ENCODE assay signal across 1 cellular context in the genomic region with DNA sequence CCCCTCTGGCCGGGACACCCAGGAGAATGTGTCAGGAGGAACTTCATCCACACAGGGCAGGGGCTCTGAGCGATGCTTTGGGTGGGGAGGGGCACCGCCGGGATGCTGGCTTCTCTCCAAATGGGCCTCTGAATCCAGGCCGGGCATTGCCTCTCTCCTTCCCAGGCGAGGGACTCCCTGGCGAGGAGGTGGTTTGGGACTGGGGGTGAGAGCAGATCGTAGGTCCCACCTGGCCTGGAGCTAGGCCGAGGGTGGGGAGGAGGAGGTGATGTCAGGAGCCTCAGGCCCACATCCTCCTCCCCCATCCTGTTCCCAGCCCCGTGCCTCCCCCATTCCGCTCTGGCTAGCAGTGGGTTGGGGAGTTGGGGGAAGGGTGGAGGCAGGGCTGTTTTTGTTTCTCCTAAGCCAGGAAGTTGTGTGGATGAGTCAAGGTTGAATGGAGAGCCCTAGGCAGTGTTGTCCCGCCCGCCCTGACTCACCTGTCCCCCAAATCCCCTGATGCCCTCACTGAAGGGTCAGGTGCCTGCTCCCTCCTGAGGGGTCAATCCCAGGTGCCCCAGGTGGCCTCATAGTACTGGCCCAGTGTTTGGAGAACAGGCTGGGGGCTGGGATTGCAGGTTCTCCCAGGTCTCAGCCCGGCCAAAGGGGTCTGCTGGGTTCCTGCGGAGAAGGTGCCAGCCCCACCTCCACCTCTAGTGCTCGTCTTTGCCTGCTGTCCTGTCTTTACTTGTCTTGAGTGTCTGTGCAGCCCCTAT.
TF ChIP-seq lines count a peak whose summit lies in the region.

No MANE protein-coding gene starts in this region.

TF ChIP-seq in HepG2, 621 proteins besides CTCF, POLR2A, EP300 and RAD21 (continued from another document and continues in another):
- TF ChIP-seq, protein P1, sequence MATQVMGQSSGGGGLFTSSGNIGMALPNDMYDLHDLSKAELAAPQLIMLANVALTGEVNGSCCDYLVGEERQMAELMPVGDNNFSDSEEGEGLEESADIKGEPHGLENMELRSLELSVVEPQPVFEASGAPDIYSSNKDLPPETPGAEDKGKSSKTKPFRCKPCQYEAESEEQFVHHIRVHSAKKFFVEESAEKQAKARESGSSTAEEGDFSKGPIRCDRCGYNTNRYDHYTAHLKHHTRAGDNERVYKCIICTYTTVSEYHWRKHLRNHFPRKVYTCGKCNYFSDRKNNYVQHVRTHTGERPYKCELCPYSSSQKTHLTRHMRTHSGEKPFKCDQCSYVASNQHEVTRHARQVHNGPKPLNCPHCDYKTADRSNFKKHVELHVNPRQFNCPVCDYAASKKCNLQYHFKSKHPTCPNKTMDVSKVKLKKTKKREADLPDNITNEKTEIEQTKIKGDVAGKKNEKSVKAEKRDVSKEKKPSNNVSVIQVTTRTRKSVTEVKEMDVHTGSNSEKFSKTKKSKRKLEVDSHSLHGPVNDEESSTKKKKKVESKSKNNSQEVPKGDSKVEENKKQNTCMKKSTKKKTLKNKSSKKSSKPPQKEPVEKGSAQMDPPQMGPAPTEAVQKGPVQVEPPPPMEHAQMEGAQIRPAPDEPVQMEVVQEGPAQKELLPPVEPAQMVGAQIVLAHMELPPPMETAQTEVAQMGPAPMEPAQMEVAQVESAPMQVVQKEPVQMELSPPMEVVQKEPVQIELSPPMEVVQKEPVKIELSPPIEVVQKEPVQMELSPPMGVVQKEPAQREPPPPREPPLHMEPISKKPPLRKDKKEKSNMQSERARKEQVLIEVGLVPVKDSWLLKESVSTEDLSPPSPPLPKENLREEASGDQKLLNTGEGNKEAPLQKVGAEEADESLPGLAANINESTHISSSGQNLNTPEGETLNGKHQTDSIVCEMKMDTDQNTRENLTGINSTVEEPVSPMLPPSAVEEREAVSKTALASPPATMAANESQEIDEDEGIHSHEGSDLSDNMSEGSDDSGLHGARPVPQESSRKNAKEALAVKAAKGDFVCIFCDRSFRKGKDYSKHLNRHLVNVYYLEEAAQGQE (IDR thresholded peaks at IDR 0.05; ENCODE audit: borderline replicate concordance in 1 of 2, low read depth in 1 of 2, low read length in 2 of 2) = no peak
- TF ChIP-seq, protein P2, sequence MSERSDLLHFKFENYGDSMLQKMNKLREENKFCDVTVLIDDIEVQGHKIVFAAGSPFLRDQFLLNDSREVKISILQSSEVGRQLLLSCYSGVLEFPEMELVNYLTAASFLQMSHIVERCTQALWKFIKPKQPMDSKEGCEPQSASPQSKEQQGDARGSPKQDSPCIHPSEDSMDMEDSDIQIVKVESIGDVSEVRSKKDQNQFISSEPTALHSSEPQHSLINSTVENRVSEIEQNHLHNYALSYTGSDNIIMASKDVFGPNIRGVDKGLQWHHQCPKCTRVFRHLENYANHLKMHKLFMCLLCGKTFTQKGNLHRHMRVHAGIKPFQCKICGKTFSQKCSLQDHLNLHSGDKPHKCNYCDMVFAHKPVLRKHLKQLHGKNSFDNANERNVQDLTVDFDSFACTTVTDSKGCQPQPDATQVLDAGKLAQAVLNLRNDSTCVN (CRISPR knock-in tag; IDR thresholded peaks at IDR 0.05; ENCODE audit: borderline replicate concordance) = no peak; the same call in 1 of the 2 replicates
- TF ChIP-seq TBP (CRISPR knock-in tag; IDR thresholded peaks at IDR 0.05) (no peak), FOXK2 (IDR thresholded peaks at IDR 0.05) (no peak), FIP1L1 (IDR thresholded peaks at IDR 0.05; ENCODE audit: borderline replicate concordance, insufficient read depth, low read depth, low read length) (no peak), DNMT3B (CRISPR knock-in tag; conservative IDR thresholded peaks at IDR 0.05) (peak; percentile 60; the same call in 1 of the 2 replicates), ARNT (IDR thresholded peaks at IDR 0.05) (no peak), DPF2 (CRISPR knock-in tag; IDR thresholded peaks at IDR 0.05; ENCODE audit: borderline replicate concordance, low read depth) (no peak; the same call in 1 of the 2 replicates), SRY (CRISPR knock-in tag; IDR thresholded peaks at IDR 0.05) (0 out of 2 replicates have a peak, but pooled peaks have one; percentile 40), U2AF1 (optimal IDR thresholded peaks at IDR 0.05; ENCODE audit: low read depth, low read length) (no peak), KLF12 (CRISPR knock-in tag; IDR thresholded peaks at IDR 0.05; ENCODE audit: borderline replicate concordance) (peak; percentile 25; the same call in 1 of the 2 replicates), BRF2 (CRISPR knock-in tag; IDR thresholded peaks at IDR 0.05) (no peak), ZNF772 (CRISPR knock-in tag; IDR thresholded peaks at IDR 0.05) (no peak), ZNF891 (CRISPR knock-in tag; IDR thresholded peaks at IDR 0.05) (no peak), ZFP82 (CRISPR knock-in tag; IDR thresholded peaks at IDR 0.05; ENCODE audit: borderline replicate concordance) (no peak), CEBPB (IDR thresholded peaks at IDR 0.05; ENCODE audit: borderline replicate concordance, low read depth, low read length) (no peak), TEF (CRISPR knock-in tag; IDR thresholded peaks at IDR 0.05) (no peak), ZNF33A (CRISPR knock-in tag; IDR thresholded peaks at IDR 0.05; ENCODE audit: borderline replicate concordance) (no peak), POLR2G (IDR thresholded peaks at IDR 0.05; ENCODE audit: low read depth, low read length) (peak; percentile 61), ARID5B (CRISPR knock-in tag; IDR thresholded peaks at IDR 0.05) (peak; percentile 53; the same call in 1 of the 2 replicates), SYNCRIP (IDR thresholded peaks at IDR 0.05; ENCODE audit: insufficient read depth, low read depth, low read length) (no peak), ZNF335 (CRISPR knock-in tag; IDR thresholded peaks at IDR 0.05) (peak; percentile 83), SAP130 (CRISPR knock-in tag; IDR thresholded peaks at IDR 0.05; ENCODE audit: low read depth) (peak; percentile 98), MBNL3 (CRISPR knock-in tag; conservative IDR thresholded peaks at IDR 0.05) (no peak), RORA (CRISPR knock-in tag; IDR thresholded peaks at IDR 0.05) (no peak), PAWR (CRISPR knock-in tag; IDR thresholded peaks at IDR 0.05; ENCODE audit: borderline replicate concordance) (no peak), PITX1 (CRISPR knock-in tag; IDR thresholded peaks at IDR 0.05) (peak; percentile 90), KAT7 (CRISPR knock-in tag; IDR thresholded peaks at IDR 0.05; ENCODE audit: borderline replicate concordance) (peak; percentile 28; the same call in 1 of the 2 replicates)
- TF ChIP-seq, protein P3, sequence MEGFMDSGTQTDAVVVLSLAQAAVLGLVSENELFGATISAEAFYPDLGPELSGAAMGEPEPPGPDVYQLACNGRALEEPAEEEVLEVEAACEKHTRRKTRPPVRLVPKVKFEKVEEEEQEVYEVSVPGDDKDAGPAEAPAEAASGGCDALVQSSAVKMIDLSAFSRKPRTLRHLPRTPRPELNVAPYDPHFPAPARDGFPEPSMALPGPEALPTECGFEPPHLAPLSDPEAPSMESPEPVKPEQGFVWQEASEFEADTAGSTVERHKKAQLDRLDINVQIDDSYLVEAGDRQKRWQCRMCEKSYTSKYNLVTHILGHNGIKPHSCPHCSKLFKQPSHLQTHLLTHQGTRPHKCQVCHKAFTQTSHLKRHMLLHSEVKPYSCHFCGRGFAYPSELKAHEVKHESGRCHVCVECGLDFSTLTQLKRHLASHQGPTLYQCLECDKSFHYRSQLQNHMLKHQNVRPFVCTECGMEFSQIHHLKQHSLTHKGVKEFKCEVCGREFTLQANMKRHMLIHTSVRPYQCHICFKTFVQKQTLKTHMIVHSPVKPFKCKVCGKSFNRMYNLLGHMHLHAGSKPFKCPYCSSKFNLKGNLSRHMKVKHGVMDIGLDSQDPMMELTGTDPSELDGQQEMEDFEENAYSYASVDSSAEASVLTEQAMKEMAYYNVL (CRISPR knock-in tag; IDR thresholded peaks at IDR 0.05; ENCODE audit: borderline replicate concordance) = no peak
- TF ChIP-seq, protein P4, sequence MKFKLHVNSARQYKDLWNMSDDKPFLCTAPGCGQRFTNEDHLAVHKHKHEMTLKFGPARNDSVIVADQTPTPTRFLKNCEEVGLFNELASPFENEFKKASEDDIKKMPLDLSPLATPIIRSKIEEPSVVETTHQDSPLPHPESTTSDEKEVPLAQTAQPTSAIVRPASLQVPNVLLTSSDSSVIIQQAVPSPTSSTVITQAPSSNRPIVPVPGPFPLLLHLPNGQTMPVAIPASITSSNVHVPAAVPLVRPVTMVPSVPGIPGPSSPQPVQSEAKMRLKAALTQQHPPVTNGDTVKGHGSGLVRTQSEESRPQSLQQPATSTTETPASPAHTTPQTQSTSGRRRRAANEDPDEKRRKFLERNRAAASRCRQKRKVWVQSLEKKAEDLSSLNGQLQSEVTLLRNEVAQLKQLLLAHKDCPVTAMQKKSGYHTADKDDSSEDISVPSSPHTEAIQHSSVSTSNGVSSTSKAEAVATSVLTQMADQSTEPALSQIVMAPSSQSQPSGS (CRISPR knock-in tag; IDR thresholded peaks at IDR 0.05) = peak; percentile 39; the same call in 1 of the 2 replicates
- TF ChIP-seq, protein P5, sequence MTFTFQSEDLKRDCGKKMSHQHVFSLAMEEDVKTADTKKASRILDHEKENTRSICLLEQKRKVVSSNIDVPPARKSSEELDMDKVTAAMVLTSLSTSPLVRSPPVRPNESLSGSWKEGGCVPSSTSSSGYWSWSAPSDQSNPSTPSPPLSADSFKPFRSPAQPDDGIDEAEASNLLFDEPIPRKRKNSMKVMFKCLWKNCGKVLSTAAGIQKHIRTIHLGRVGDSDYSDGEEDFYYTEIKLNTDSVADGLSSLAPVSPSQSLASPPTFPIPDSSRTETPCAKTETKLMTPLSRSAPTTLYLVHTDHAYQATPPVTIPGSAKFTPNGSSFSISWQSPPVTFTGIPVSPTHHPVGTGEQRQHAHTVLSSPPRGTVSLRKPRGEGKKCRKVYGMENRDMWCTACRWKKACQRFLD (CRISPR knock-in tag; IDR thresholded peaks at IDR 0.05; ENCODE audit: borderline replicate concordance) = 0 out of 2 replicates have a peak, but pooled peaks have one; percentile 22
- TF ChIP-seq, protein P6, sequence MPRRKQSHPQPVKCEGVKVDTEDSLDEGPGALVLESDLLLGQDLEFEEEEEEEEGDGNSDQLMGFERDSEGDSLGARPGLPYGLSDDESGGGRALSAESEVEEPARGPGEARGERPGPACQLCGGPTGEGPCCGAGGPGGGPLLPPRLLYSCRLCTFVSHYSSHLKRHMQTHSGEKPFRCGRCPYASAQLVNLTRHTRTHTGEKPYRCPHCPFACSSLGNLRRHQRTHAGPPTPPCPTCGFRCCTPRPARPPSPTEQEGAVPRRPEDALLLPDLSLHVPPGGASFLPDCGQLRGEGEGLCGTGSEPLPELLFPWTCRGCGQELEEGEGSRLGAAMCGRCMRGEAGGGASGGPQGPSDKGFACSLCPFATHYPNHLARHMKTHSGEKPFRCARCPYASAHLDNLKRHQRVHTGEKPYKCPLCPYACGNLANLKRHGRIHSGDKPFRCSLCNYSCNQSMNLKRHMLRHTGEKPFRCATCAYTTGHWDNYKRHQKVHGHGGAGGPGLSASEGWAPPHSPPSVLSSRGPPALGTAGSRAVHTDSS (CRISPR knock-in tag; conservative IDR thresholded peaks at IDR 0.05) = no peak
- TF ChIP-seq, protein P7, sequence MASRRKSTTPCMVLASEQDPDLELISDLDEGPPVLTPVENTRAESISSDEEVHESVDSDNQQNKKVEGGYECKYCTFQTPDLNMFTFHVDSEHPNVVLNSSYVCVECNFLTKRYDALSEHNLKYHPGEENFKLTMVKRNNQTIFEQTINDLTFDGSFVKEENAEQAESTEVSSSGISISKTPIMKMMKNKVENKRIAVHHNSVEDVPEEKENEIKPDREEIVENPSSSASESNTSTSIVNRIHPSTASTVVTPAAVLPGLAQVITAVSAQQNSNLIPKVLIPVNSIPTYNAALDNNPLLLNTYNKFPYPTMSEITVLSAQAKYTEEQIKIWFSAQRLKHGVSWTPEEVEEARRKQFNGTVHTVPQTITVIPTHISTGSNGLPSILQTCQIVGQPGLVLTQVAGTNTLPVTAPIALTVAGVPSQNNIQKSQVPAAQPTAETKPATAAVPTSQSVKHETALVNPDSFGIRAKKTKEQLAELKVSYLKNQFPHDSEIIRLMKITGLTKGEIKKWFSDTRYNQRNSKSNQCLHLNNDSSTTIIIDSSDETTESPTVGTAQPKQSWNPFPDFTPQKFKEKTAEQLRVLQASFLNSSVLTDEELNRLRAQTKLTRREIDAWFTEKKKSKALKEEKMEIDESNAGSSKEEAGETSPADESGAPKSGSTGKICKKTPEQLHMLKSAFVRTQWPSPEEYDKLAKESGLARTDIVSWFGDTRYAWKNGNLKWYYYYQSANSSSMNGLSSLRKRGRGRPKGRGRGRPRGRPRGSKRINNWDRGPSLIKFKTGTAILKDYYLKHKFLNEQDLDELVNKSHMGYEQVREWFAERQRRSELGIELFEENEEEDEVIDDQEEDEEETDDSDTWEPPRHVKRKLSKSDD (CRISPR knock-in tag; IDR thresholded peaks at IDR 0.05; ENCODE audit: low read depth) = no peak
